Comparison of ENCODE assay signal across 1 cellular context in the genomic region with DNA sequence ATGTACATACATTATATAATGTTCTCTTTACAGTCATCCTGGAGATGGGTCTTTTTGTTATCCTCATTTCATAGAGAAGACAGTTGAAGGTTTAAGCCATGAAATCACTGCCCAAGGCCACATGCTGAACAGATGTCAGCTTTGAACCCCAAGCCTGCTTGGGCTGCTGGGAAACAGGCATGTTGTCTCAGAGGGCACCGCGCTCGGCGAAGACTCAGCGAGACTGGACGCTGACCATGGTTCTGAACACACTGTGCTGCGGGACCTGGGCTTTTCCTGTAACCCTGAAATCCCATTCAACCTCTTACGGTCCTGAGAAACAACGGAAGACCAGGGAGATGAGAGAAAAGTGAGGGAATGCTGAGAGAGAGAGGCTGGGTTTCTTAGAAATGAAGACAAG.
TF ChIP-seq lines count a peak whose summit lies in the region.

No MANE protein-coding gene starts in this region.

TF ChIP-seq in HepG2, 621 proteins besides CTCF, POLR2A, EP300 and RAD21 (continued from another document and continues in another):
- TF ChIP-seq, protein P1, sequence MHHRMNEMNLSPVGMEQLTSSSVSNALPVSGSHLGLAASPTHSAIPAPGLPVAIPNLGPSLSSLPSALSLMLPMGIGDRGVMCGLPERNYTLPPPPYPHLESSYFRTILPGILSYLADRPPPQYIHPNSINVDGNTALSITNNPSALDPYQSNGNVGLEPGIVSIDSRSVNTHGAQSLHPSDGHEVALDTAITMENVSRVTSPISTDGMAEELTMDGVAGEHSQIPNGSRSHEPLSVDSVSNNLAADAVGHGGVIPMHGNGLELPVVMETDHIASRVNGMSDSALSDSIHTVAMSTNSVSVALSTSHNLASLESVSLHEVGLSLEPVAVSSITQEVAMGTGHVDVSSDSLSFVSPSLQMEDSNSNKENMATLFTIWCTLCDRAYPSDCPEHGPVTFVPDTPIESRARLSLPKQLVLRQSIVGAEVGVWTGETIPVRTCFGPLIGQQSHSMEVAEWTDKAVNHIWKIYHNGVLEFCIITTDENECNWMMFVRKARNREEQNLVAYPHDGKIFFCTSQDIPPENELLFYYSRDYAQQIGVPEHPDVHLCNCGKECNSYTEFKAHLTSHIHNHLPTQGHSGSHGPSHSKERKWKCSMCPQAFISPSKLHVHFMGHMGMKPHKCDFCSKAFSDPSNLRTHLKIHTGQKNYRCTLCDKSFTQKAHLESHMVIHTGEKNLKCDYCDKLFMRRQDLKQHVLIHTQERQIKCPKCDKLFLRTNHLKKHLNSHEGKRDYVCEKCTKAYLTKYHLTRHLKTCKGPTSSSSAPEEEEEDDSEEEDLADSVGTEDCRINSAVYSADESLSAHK (CRISPR knock-in tag; IDR thresholded peaks at IDR 0.05; ENCODE audit: borderline replicate concordance), result peak; percentile 61; the same call in 1 of the 2 replicates
- TF ChIP-seq ZNF83 (CRISPR knock-in tag; IDR thresholded peaks at IDR 0.05; ENCODE audit: borderline replicate concordance) (0 out of 2 replicates have a peak, but pooled peaks have one; percentile 62), ZFP1 (CRISPR knock-in tag; IDR thresholded peaks at IDR 0.05) (peak; percentile 37; the same call in 1 of the 2 replicates), PHF21A (CRISPR knock-in tag; IDR thresholded peaks at IDR 0.05) (no peak), ZSCAN22 (CRISPR knock-in tag; IDR thresholded peaks at IDR 0.05) (no peak), BRD4 (CRISPR knock-in tag; IDR thresholded peaks at IDR 0.05) (no peak), PCBP1 (IDR thresholded peaks at IDR 0.05; ENCODE audit: borderline replicate concordance, low read depth, low read length) (no peak), ZNF296 (CRISPR knock-in tag; conservative IDR thresholded peaks at IDR 0.05) (0 out of 2 replicates have a peak, but pooled peaks have one; percentile 37), SRF (IDR thresholded peaks at IDR 0.05; ENCODE audit: low read depth, low read length) (no peak), NKX3-1 (CRISPR knock-in tag; IDR thresholded peaks at IDR 0.05) (peak; percentile 91), ZNF282 (IDR thresholded peaks at IDR 0.05; ENCODE audit: partially characterized antibody) (no peak), YEATS2 (CRISPR knock-in tag; IDR thresholded peaks at IDR 0.05; ENCODE audit: borderline replicate concordance) (peak; percentile 55; the same call in 1 of the 2 replicates), KAT2B (IDR thresholded peaks at IDR 0.05; ENCODE audit: borderline replicate concordance, low read depth, low read length) (no peak), U2AF2 (IDR thresholded peaks at IDR 0.05; ENCODE audit: low read depth, low read length) (no peak), IRX3 (CRISPR knock-in tag; IDR thresholded peaks at IDR 0.05; ENCODE audit: borderline replicate concordance, low read depth) (peak; percentile 69; the same call in 1 of the 2 replicates), ZFX (CRISPR knock-in tag; IDR thresholded peaks at IDR 0.05; ENCODE audit: low read depth) (no peak), ZNF644 (CRISPR knock-in tag; IDR thresholded peaks at IDR 0.05; ENCODE audit: low read depth) (0 out of 2 replicates have a peak, but pooled peaks have one; percentile 37), ZNF337 (CRISPR knock-in tag; IDR thresholded peaks at IDR 0.05; ENCODE audit: borderline replicate concordance, low read depth) (no peak), ZNF790 (CRISPR knock-in tag; IDR thresholded peaks at IDR 0.05; ENCODE audit: borderline replicate concordance) (no peak; the same call in 1 of the 2 replicates), ZNF143 (CRISPR knock-in tag; IDR thresholded peaks at IDR 0.05) (peak; percentile 64; the same call in 1 of the 2 replicates), ZNF136 (CRISPR knock-in tag; IDR thresholded peaks at IDR 0.05; ENCODE audit: low read depth) (peak; percentile 71; the same call in 1 of the 2 replicates), RFX1 (IDR thresholded peaks at IDR 0.05) (no peak), ZNF17 (CRISPR knock-in tag; IDR thresholded peaks at IDR 0.05) (no peak), ZNF816 (CRISPR knock-in tag; IDR thresholded peaks at IDR 0.05; ENCODE audit: borderline replicate concordance) (no peak; the same call in 1 of the 2 replicates), NFATC3 (CRISPR knock-in tag; IDR thresholded peaks at IDR 0.05) (no peak), TEAD2 (CRISPR knock-in tag; IDR thresholded peaks at IDR 0.05) (0 out of 2 replicates have a peak, but pooled peaks have one; percentile 82), NCOA5 (CRISPR knock-in tag; IDR thresholded peaks at IDR 0.05) (no peak), MTF1 (CRISPR knock-in tag; IDR thresholded peaks at IDR 0.05) (peak; percentile 49; the same call in 1 of the 2 replicates), SMAD3 (CRISPR knock-in tag; IDR thresholded peaks at IDR 0.05) (0 out of 2 replicates have a peak, but pooled peaks have one; percentile 77), SAFB2 (CRISPR knock-in tag; IDR thresholded peaks at IDR 0.05; ENCODE audit: borderline replicate concordance, low read depth) (no peak), SIX4 (CRISPR knock-in tag; IDR thresholded peaks at IDR 0.05) (peak; percentile 78; the same call in 1 of the 2 replicates)
- TF ChIP-seq, protein P2, sequence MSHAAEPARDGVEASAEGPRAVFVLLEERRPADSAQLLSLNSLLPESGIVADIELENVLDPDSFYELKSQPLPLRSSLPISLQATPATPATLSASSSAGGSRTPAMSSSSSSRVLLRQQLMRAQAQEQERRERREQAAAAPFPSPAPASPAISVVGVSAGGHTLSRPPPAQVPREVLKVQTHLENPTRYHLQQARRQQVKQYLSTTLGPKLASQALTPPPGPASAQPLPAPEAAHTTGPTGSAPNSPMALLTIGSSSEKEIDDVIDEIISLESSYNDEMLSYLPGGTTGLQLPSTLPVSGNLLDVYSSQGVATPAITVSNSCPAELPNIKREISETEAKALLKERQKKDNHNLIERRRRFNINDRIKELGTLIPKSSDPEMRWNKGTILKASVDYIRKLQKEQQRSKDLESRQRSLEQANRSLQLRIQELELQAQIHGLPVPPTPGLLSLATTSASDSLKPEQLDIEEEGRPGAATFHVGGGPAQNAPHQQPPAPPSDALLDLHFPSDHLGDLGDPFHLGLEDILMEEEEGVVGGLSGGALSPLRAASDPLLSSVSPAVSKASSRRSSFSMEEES (CRISPR knock-in tag; IDR thresholded peaks at IDR 0.05), result peak; percentile 83
- TF ChIP-seq, protein P3, sequence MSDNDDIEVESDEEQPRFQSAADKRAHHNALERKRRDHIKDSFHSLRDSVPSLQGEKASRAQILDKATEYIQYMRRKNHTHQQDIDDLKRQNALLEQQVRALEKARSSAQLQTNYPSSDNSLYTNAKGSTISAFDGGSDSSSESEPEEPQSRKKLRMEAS (IDR thresholded peaks at IDR 0.05), result peak; percentile 43
- TF ChIP-seq, protein P4, sequence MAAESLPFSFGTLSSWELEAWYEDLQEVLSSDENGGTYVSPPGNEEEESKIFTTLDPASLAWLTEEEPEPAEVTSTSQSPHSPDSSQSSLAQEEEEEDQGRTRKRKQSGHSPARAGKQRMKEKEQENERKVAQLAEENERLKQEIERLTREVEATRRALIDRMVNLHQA (CRISPR knock-in tag; IDR thresholded peaks at IDR 0.05), result no peak
- TF ChIP-seq, protein P5, sequence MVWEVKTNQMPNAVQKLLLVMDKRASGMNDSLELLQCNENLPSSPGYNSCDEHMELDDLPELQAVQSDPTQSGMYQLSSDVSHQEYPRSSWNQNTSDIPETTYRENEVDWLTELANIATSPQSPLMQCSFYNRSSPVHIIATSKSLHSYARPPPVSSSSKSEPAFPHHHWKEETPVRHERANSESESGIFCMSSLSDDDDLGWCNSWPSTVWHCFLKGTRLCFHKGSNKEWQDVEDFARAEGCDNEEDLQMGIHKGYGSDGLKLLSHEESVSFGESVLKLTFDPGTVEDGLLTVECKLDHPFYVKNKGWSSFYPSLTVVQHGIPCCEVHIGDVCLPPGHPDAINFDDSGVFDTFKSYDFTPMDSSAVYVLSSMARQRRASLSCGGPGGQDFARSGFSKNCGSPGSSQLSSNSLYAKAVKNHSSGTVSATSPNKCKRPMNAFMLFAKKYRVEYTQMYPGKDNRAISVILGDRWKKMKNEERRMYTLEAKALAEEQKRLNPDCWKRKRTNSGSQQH (CRISPR knock-in tag; IDR thresholded peaks at IDR 0.05; ENCODE audit: low read depth), result peak; percentile 90
- TF ChIP-seq, protein P6, sequence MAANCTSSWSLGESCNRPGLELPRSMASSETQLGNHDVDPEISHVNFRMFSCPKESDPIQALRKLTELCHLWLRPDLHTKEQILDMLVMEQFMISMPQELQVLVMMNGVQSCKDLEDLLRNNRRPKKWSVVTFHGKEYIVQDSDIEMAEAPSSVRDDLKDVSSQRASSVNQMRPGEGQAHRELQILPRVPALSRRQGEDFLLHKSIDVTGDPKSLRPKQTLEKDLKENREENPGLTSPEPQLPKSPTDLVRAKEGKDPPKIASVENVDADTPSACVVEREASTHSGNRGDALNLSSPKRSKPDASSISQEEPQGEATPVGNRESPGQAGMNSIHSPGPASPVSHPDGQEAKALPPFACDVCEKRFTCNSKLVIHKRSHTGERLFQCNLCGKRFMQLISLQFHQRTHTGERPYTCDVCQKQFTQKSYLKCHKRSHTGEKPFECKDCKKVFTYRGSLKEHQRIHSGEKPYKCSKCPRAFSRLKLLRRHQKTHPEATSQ (CRISPR knock-in tag; IDR thresholded peaks at IDR 0.05; ENCODE audit: borderline replicate concordance), result no peak
- TF ChIP-seq, protein P7, sequence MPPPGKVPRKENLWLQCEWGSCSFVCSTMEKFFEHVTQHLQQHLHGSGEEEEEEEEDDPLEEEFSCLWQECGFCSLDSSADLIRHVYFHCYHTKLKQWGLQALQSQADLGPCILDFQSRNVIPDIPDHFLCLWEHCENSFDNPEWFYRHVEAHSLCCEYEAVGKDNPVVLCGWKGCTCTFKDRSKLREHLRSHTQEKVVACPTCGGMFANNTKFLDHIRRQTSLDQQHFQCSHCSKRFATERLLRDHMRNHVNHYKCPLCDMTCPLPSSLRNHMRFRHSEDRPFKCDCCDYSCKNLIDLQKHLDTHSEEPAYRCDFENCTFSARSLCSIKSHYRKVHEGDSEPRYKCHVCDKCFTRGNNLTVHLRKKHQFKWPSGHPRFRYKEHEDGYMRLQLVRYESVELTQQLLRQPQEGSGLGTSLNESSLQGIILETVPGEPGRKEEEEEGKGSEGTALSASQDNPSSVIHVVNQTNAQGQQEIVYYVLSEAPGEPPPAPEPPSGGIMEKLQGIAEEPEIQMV (CRISPR knock-in tag; IDR thresholded peaks at IDR 0.05; ENCODE audit: low read depth), result no peak
- TF ChIP-seq, protein P8, sequence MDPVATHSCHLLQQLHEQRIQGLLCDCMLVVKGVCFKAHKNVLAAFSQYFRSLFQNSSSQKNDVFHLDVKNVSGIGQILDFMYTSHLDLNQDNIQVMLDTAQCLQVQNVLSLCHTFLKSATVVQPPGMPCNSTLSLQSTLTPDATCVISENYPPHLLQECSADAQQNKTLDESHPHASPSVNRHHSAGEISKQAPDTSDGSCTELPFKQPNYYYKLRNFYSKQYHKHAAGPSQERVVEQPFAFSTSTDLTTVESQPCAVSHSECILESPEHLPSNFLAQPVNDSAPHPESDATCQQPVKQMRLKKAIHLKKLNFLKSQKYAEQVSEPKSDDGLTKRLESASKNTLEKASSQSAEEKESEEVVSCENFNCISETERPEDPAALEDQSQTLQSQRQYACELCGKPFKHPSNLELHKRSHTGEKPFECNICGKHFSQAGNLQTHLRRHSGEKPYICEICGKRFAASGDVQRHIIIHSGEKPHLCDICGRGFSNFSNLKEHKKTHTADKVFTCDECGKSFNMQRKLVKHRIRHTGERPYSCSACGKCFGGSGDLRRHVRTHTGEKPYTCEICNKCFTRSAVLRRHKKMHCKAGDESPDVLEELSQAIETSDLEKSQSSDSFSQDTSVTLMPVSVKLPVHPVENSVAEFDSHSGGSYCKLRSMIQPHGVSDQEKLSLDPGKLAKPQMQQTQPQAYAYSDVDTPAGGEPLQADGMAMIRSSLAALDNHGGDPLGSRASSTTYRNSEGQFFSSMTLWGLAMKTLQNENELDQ (CRISPR knock-in tag; IDR thresholded peaks at IDR 0.05; ENCODE audit: borderline replicate concordance), result 0 out of 2 replicates have a peak, but pooled peaks have one; percentile 82
- TF ChIP-seq, protein P9, sequence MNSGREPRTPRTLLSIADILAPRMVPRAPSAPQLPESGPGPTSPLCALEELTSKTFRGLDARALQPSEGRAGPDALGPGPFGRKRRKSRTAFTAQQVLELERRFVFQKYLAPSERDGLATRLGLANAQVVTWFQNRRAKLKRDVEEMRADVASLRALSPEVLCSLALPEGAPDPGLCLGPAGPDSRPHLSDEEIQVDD (CRISPR knock-in tag; IDR thresholded peaks at IDR 0.05; ENCODE audit: borderline replicate concordance), result 0 out of 2 replicates have a peak, but pooled peaks have one; percentile 53
- TF ChIP-seq, protein P10, sequence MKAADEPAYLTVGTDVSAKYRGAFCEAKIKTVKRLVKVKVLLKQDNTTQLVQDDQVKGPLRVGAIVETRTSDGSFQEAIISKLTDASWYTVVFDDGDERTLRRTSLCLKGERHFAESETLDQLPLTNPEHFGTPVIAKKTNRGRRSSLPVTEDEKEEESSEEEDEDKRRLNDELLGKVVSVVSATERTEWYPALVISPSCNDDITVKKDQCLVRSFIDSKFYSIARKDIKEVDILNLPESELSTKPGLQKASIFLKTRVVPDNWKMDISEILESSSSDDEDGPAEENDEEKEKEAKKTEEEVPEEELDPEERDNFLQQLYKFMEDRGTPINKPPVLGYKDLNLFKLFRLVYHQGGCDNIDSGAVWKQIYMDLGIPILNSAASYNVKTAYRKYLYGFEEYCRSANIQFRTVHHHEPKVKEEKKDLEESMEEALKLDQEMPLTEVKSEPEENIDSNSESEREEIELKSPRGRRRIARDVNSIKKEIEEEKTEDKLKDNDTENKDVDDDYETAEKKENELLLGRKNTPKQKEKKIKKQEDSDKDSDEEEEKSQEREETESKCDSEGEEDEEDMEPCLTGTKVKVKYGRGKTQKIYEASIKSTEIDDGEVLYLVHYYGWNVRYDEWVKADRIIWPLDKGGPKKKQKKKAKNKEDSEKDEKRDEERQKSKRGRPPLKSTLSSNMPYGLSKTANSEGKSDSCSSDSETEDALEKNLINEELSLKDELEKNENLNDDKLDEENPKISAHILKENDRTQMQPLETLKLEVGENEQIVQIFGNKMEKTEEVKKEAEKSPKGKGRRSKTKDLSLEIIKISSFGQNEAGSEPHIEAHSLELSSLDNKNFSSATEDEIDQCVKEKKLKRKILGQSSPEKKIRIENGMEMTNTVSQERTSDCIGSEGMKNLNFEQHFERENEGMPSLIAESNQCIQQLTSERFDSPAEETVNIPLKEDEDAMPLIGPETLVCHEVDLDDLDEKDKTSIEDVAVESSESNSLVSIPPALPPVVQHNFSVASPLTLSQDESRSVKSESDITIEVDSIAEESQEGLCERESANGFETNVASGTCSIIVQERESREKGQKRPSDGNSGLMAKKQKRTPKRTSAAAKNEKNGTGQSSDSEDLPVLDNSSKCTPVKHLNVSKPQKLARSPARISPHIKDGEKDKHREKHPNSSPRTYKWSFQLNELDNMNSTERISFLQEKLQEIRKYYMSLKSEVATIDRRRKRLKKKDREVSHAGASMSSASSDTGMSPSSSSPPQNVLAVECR (CRISPR knock-in tag; IDR thresholded peaks at IDR 0.05; ENCODE audit: borderline replicate concordance), result peak; percentile 51; the same call in 1 of the 2 replicates
- TF ChIP-seq, protein P11, sequence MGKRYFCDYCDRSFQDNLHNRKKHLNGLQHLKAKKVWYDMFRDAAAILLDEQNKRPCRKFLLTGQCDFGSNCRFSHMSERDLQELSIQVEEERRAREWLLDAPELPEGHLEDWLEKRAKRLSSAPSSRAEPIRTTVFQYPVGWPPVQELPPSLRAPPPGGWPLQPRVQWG (CRISPR knock-in tag; IDR thresholded peaks at IDR 0.05; ENCODE audit: borderline replicate concordance, low read depth), result no peak
